18 cellular contexts compared by ENCODE assay signal in the genomic region with DNA sequence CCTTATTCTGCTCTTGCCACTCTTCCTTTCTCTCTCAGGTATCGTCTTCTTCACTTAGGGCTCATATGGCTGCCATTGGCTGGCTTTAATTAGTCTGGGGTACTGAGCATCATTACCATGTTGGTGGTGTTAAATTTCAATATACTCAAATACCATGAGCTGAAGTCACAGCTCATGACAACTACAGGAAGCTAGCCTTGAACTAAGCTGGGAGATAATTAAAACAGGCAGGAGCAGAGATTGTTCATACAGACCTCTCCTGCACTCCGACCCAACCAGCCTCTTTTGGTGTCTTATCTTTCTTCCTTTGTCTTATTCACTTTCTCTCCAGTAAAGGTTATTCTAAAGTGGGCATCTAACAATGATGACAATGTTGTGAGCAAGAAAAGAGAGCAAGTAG.
"Had no signal": no experiment of that assay in that cellular context is flagged by ENCODE, and none has a peak within 500 bp of the region (broad histone marks: within the 10 kb centered on the region; RNA-seq: fewer than 3 reads in every experiment).

No MANE protein-coding gene starts in this region.

- H3K9me3 ChIP-seq: left ventricle myocardium inferior, transverse colon had no signal

- ATAC-seq: activated CD4-positive, CD25-positive, alpha-beta regulatory T cell treated with anti-CD3 and anti-CD28 coated beads, Interleukin-2, amount 50 U/mL, for 24 hours; foreskin keratinocyte; natural killer cell treated with Interleukin-12 subunit alpha and Interleukin-12 subunit beta and Interleukin-15 and Interleukin-18, amount 100 ng/mL, for 72 hours; sciatic nerve; T-helper 17 cell had no signal

- H3K27me3 ChIP-seq: foreskin keratinocyte, transverse colon had no signal

- H3K36me3 ChIP-seq: left ventricle myocardium inferior, transverse colon had no signal

- H3K4me3 ChIP-seq: left ventricle myocardium inferior, transverse colon had no signal

- DNase-seq: activated CD4-positive, alpha-beta memory T cell treated with anti-CD3 and anti-CD28 coated beads for 36 hours; activated gamma-delta T cell treated with Interleukin-2 at 50 U/mL for 16 hours; activated naive CD8-positive, alpha-beta T cell treated with anti-CD3 and anti-CD28 coated beads for 36 hours; activated T-cell treated with anti-CD3 and anti-CD28 coated beads, Interleukin-2, amount 50 U/mL, for 48 hours; anterior cingulate cortex; dermis blood vessel endothelial cell; endodermal cell; foreskin keratinocyte; head of caudate nucleus; left ventricle myocardium inferior; stimulated activated CD4-positive, alpha-beta T cell treated with anti-CD3 and anti-CD28 coated beads, Interleukin-12 subunit alpha, Interleukin-12 subunit beta, amount 100 ng/mL, for 4 hours; stimulated activated naive CD4-positive, alpha-beta T cell; substantia nigra; T-helper 17 cell; transverse colon had no signal
